9 cellular contexts compared by ENCODE assay signal in the genomic region with DNA sequence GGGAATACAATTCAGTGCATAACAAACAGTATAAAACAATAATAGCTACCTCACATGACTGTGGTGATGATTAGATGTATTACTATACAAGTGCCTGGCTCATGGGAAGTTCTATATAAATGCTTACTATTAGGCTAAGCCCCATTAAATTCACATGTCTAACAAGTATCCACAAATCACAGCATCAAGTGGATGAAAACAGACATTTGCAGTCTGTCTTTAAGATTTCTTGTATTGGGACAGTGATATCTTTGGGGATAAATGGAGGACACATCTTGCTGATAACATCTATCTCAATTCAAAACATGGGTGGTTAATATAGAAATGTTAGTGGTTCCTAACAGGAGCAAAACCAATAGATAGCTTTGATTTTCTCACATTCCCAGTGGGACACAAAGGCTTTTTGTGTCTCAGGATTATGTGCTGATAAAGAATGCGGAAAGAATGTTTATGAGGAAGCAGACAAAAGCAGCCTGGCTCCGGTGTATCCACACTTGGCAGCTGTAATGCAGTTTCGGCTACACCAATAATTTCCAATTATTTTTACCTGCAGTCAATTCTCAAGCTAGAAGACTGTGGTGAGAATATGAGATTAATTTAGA. TPM values are rescaled to one million over a fixed set of nuclear protein-coding genes. Genes with fewer than 3 reads are reported as not detected.
A peak's percentile ranks its signal among the peaks of the same experiment; 100 is the strongest.
DNase-seq lines count a peak whose midpoint lies in the region; ATAC-seq and TF ChIP-seq lines count a peak whose summit lies in the region.
"Had no signal": no experiment of that assay in that cellular context is flagged by ENCODE, and none has a peak within 500 bp of the region (broad histone marks: within the 10 kb centered on the region; RNA-seq: fewer than 3 reads in every experiment).

No MANE protein-coding gene starts in this region.

- H3K4me3 ChIP-seq in IMR-90 (ENCODE audit: insufficient read depth, low read depth, low read length) (no peak overlapping the region), stomach smooth muscle (ENCODE audit: low read length in 2 of 2) (peak overlapping the region; percentile 28 to 74)

- no peak overlapping the region for H2BK120ac ChIP-seq in IMR-90 (ENCODE audit: low read depth, low read length)

- peaks cover 5% of the 10 kb centered on the region for H3K27me3 Mint-ChIP-seq in brain

- no peak overlapping the region for H2AFZ ChIP-seq in IMR-90 (replicated peaks; ENCODE audit: low read length, poor library complexity)

- H3K4me3 Mint-ChIP-seq in brain, result peak overlapping the region in 4 of 5 experiments; percentile 49 to 88 (median 66)

- no peak for TF ChIP-seq CTCF in IMR-90 (conservative IDR thresholded peaks at IDR 0.05; ENCODE audit: low read depth, low read length)
- no peak for TF ChIP-seq CTCF in brain (conservative IDR thresholded peaks at IDR 0.05)
- no peak for TF ChIP-seq CTCF in GM13977 (IDR thresholded peaks at IDR 0.05; ENCODE audit: extremely low read depth, insufficient read depth, missing control alignments)

- dilution Hi-C loops in IMR-90 (cut with HindIII; ENCODE audit: low sequenced_read_pairs, unreplicated experiment), result no loop called here

- no peak for DNase-seq in IMR-90
- no peak for DNase-seq in KBM-7
- no peak for DNase-seq in GM13977 (ENCODE audit: low spot score)

- H3K36me3 ChIP-seq in IMR-90 (ENCODE audit: control insufficient read depth, insufficient read depth, low read length) (peaks cover 5% of the 10 kb centered on the region; the same call in 1 of the 2 replicates), stomach smooth muscle (ENCODE audit: control insufficient read depth in 2 of 2, insufficient read depth in 2 of 2, low read length in 2 of 2) (no peaks in the 10 kb centered on the region)

- H2BK5ac ChIP-seq in IMR-90 (ENCODE audit: low read depth, low read length, poor library complexity, severe bottlenecking), result no peak overlapping the region

- peak overlapping the region; percentile 71 for H3K4me2 ChIP-seq in IMR-90 (ENCODE audit: low read depth, low read length)

- no peak overlapping the region; the same call in 1 of the 2 replicates for H3K4ac ChIP-seq in IMR-90 (ENCODE audit: low read depth, low read length)

- H3K18ac ChIP-seq in IMR-90 (ENCODE audit: low read depth, low read length), result peak overlapping the region; percentile 22; the same call in 1 of the 2 replicates

- H2BK15ac ChIP-seq in IMR-90 (ENCODE audit: low read depth, low read length), result 0 out of 3 replicates have a peak overlapping the region, but pooled peaks have one; percentile 1

- POLR2A ChIA-PET in IMR-90 (lab: Charles Lee; ENCODE audit: unreplicated experiment), result no interaction called here

- no peak overlapping the region for H4K5ac ChIP-seq in IMR-90 (ENCODE audit: low read depth, low read length)

- H3K23ac ChIP-seq in IMR-90 (ENCODE audit: low read depth, low read length), result no peak overlapping the region; the same call in 1 of the 2 replicates

- H3K56ac ChIP-seq in IMR-90 (ENCODE audit: extremely low read depth, insufficient read depth, low read length), result no peak overlapping the region

- BruUV-seq in IMR-90 (replicated peaks; lab: Mats Ljungman, UMichigan), result no TSS peak

- CTCF ChIA-PET in IMR-90 (lab: Yijun Ruan, JAX), result interaction anchor here (1.1 kb wide), 1 partner anchor 22 kb away, joined by 4 read pairs; no protein-coding TSS in a partner anchor

- no peak overlapping the region for H2BK20ac ChIP-seq in IMR-90 (ENCODE audit: low read depth, low read length)

- peaks cover 67% of the 10 kb centered on the region for H4K20me1 ChIP-seq in IMR-90 (ENCODE audit: insufficient read depth, low read length)

- no peak overlapping the region for H2AK9ac ChIP-seq in IMR-90 (replicated peaks; ENCODE audit: low read depth, low read length, poor library complexity)

- peaks cover 9% of the 10 kb centered on the region for H3K4me1 ChIP-seq in IMR-90 (ENCODE audit: control insufficient read depth, insufficient read depth, low read length)
- H3K4me1 ChIP-seq in stomach smooth muscle (ENCODE audit: control insufficient read depth, insufficient read depth, low read length), result peaks cover 10% of the 10 kb centered on the region

- peaks cover 23% of the 10 kb centered on the region; the same call in 1 of the 2 replicates for H3K9me1 ChIP-seq in IMR-90 (ENCODE audit: insufficient read depth, low read length)

- H3K27me3 ChIP-seq in IMR-90 (ENCODE audit: control insufficient read depth, insufficient read depth, low read length), result no peaks in the 10 kb centered on the region
- H3K27me3 ChIP-seq in layer of hippocampus (ENCODE audit: control insufficient read depth, insufficient read depth, low read length), result no peaks in the 10 kb centered on the region
- no peaks in the 10 kb centered on the region for H3K27me3 ChIP-seq in stomach smooth muscle (ENCODE audit: control insufficient read depth in 1 of 2, insufficient read depth in 2 of 2, low read length in 2 of 2)

- no peak overlapping the region for H4K91ac ChIP-seq in IMR-90 (ENCODE audit: insufficient read depth, low read depth, low read length)

- ATAC-seq in IMR-90 (ENCODE audit: low read depth) (no peak), GM21526 (IDR thresholded peaks at IDR 0.05; ENCODE audit: low FRiP score, unreplicated experiment) (no peak), HG02852 (IDR thresholded peaks at IDR 0.05; ENCODE audit: unreplicated experiment) (no peak)

- no peak overlapping the region for H4K8ac ChIP-seq in IMR-90 (ENCODE audit: low read depth in 2 of 2, low read length in 2 of 2)

- peaks cover 42 to 71% of the 10 kb centered on the region in 2 experiments for H3K79me1 ChIP-seq in IMR-90 (ENCODE audit: low read depth in 1 of 2, low read length in 2 of 2)

- H3K9me3 Mint-ChIP-seq in brain, result peaks cover 0 to 2% (median 0%) of the 10 kb centered on the region in 5 experiments
- H3K9me3 Mint-ChIP-seq: T-helper 1 cell treated with Interleukin-12 subunit alpha and Interleukin-12 subunit beta and Interleukin-4 antibody, amounts not matched to agents 30 μg/mL and 1 μg/mL, for 36 hours had no signal

- H3K27ac ChIP-seq in IMR-90 (ENCODE audit: insufficient read depth, low read length), result no peak overlapping the region
- H3K27ac ChIP-seq in layer of hippocampus (ENCODE audit: low read depth, low read length), result peak overlapping the region; percentile 74
- peak overlapping the region; percentile 61 for H3K27ac ChIP-seq in stomach smooth muscle (ENCODE audit: low read length)

- H3K4me1 Mint-ChIP-seq in brain, result peaks cover 41% of the 10 kb centered on the region

- H2AK5ac ChIP-seq in IMR-90 (ENCODE audit: low read depth, low read length), result no peak overlapping the region; the same call in 1 of the 2 replicates

- intact Hi-C loops in IMR-90 (cut with micrococcal nuclease), result loop anchor here (5.0 kb wide), 1 partner anchor 59 kb away; no protein-coding TSS in a partner anchor

- H3K14ac ChIP-seq in IMR-90 (replicated peaks; ENCODE audit: low read depth, low read length), result no peak overlapping the region

- H3K9ac ChIP-seq in IMR-90 (ENCODE audit: low read depth, low read length), result no peak overlapping the region
- peak overlapping the region; percentile 30 to 60 for H3K9ac ChIP-seq in stomach smooth muscle (ENCODE audit: low read length in 2 of 2)

- TF ChIP-seq RAD21 in IMR-90 (IDR thresholded peaks at IDR 0.05; ENCODE audit: low read length), result no peak

- peaks cover 3% of the 10 kb centered on the region for H3K36me3 Mint-ChIP-seq in brain

- no peak for TF ChIP-seq POLR2A in IMR-90 (IDR thresholded peaks at IDR 0.05; ENCODE audit: low read depth, low read length)

- WGBS in IMR-90 (ENCODE audit: extremely low coverage in 2 of 2, insufficient read length in 1 of 2), 2 experiments, result no CpG with 5 or more reads among the region's 3 CpGs

- peak overlapping the region in 4 of 5 experiments; percentile 17 to 94 (median 64) for H3K27ac Mint-ChIP-seq in brain
- H3K27ac Mint-ChIP-seq: T-helper 1 cell treated with Interleukin-12 subunit alpha and Interleukin-12 subunit beta and Interleukin-4 antibody, amounts not matched to agents 30 μg/mL and 1 μg/mL, for 36 hours had no signal

- in situ Hi-C loops in IMR-90 (cut with MboI; ENCODE audit: low sequenced_read_pairs) (no loop called here), KBM-7 (cut with MboI; ENCODE audit: low pct_unique_long_range_greater_than_20kb, low sequenced_read_pairs) (no loop called here), GM13977 (cut with MboI; ENCODE audit: low pct_unique_long_range_greater_than_20kb, low sequenced_read_pairs, unreplicated experiment) (no loop called here)

- H3K9me3 ChIP-seq in IMR-90 (ENCODE audit: control insufficient read depth, insufficient read depth, low read length) (no peaks in the 10 kb centered on the region), stomach smooth muscle (ENCODE audit: control insufficient read depth in 2 of 2, low read length in 2 of 2) (no peaks in the 10 kb centered on the region)

TF ChIP-seq in IMR-90, 13 proteins besides CTCF, POLR2A, EP300 and RAD21 (continues in another document):
- TF ChIP-seq, protein P1, sequence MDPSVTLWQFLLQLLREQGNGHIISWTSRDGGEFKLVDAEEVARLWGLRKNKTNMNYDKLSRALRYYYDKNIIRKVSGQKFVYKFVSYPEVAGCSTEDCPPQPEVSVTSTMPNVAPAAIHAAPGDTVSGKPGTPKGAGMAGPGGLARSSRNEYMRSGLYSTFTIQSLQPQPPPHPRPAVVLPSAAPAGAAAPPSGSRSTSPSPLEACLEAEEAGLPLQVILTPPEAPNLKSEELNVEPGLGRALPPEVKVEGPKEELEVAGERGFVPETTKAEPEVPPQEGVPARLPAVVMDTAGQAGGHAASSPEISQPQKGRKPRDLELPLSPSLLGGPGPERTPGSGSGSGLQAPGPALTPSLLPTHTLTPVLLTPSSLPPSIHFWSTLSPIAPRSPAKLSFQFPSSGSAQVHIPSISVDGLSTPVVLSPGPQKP (IDR thresholded peaks at IDR 0.05; ENCODE audit: borderline replicate concordance, low read depth, low read length), result no peak
- TF ChIP-seq SMC3 (IDR thresholded peaks at IDR 0.05; ENCODE audit: low read depth, low read length) (no peak), RCOR1 (IDR thresholded peaks at IDR 0.05; ENCODE audit: insufficient replicate concordance, low read length) (no peak), MXI1 (IDR thresholded peaks at IDR 0.05; ENCODE audit: borderline replicate concordance, low read depth, low read length) (no peak), NFE2L2 (IDR thresholded peaks at IDR 0.05; ENCODE audit: low read depth, low read length) (no peak)
- TF ChIP-seq, protein P2, sequence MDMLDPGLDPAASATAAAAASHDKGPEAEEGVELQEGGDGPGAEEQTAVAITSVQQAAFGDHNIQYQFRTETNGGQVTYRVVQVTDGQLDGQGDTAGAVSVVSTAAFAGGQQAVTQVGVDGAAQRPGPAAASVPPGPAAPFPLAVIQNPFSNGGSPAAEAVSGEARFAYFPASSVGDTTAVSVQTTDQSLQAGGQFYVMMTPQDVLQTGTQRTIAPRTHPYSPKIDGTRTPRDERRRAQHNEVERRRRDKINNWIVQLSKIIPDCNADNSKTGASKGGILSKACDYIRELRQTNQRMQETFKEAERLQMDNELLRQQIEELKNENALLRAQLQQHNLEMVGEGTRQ (IDR thresholded peaks at IDR 0.05; ENCODE audit: low read depth, low read length), result no peak

RNA-seq across cellular contexts. Expression of a gene that starts 29.3 kb away (rescaled TPM):
- 66.1 and 80.8 TPM in 2 replicates for total RNA-seq in IMR-90 (2012; rRNA removed)
- polyA plus RNA-seq in IMR-90 (2012; rRNA removed) (14.1 and 18.0 TPM in 2 replicates), brain (ENCODE audit: insufficient read depth, low read depth, low replicate concordance) (22.2 TPM)
- 7.3 and 16.2 TPM in 2 replicates for polyA plus RNA-seq in IMR-90 (2012; cell fraction: cytosol; rRNA removed)
- 3.5 and 12.9 TPM in 2 replicates for polyA plus RNA-seq in IMR-90 (2012; cell fraction: nucleus; rRNA removed; ENCODE audit: low replicate concordance)
